Comparison of ENCODE assay signal across 12 cellular contexts in genomic region chr3:30500666-30501399, GRCh38.
DNase-seq lines count a peak whose midpoint lies in the region; ATAC-seq and TF ChIP-seq lines count a peak whose summit lies in the region.
"Had no signal": no experiment of that assay in that cellular context is flagged by ENCODE, and none has a peak within 500 bp of the region (broad histone marks: within the 10 kb centered on the region; RNA-seq: fewer than 3 reads in every experiment).

No MANE protein-coding gene starts in this region.

- H3K9me3 Mint-ChIP-seq in activated naive CD8-positive, alpha-beta T cell treated with anti-CD3 and anti-CD28 coated beads for 36 hours: peaks cover 6% of the 10 kb centered on the region
- no peaks in the 10 kb centered on the region for H3K9me3 Mint-ChIP-seq in effector memory CD8-positive, alpha-beta T cell

- no peak for TF ChIP-seq EP300 in stomach (IDR thresholded peaks at IDR 0.05)

- no peaks in the 10 kb centered on the region for H3K27me3 ChIP-seq in stomach
- H3K27me3 ChIP-seq: pancreas had no signal

- no peak overlapping the region for H3K4me3 ChIP-seq in stomach
- H3K4me3 ChIP-seq: pancreas had no signal

- intact Hi-C loops in stomach (cut with DNase I; ENCODE audit: low total_unique reads): no loop called here

- H3K36me3 ChIP-seq in stomach: no peaks in the 10 kb centered on the region
- H3K36me3 ChIP-seq: pancreas had no signal

- no peak overlapping the region for H3K27ac ChIP-seq in stomach
- H3K27ac ChIP-seq: HL-60, pancreas had no signal

- DNase-seq in activated naive CD8-positive, alpha-beta T cell treated with anti-CD3 and anti-CD28 coated beads for 36 hours: no peak
- no peak for DNase-seq in stomach
- DNase-seq in LoVo (ENCODE audit: low spot score): no peak
- no peak for DNase-seq in HUDEP-2 (lab: John Stamatoyannopoulos, UW; ENCODE audit: unreplicated experiment in 76 of 76)
- no peak for DNase-seq in effector memory CD8-positive, alpha-beta T cell
- DNase-seq: activated naive CD4-positive, alpha-beta T cell treated with anti-CD3 and anti-CD28 coated beads, Interleukin-2, amount 10 ng/mL, durations not matched to agents 7 days and 5 days; DMS53; pancreas had no signal

- H3K4me1 ChIP-seq in stomach: peaks cover 0 to 28% (median 8%) of the 10 kb centered on the region in 4 donors
- H3K4me1 ChIP-seq: pancreas had no signal

- H3K4me1 Mint-ChIP-seq in activated naive CD8-positive, alpha-beta T cell treated with anti-CD3 and anti-CD28 coated beads for 36 hours: peaks cover 41% of the 10 kb centered on the region
- H3K4me1 Mint-ChIP-seq in effector memory CD8-positive, alpha-beta T cell (ENCODE audit: low read depth in 2 of 2): peaks cover 7 to 13% of the 10 kb centered on the region in 2 donors

- ATAC-seq in GM18517 (IDR thresholded peaks at IDR 0.05; ENCODE audit: unreplicated experiment) (peak; percentile 98), GM19468 (IDR thresholded peaks at IDR 0.05; ENCODE audit: extremely low read depth, unreplicated experiment) (peak; percentile 90), HG03039 (IDR thresholded peaks at IDR 0.05; ENCODE audit: unreplicated experiment) (peak; percentile 96)
- no peak for ATAC-seq in effector memory CD8-positive, alpha-beta T cell (replicated peaks)
- ATAC-seq: pancreas had no signal

- H3K4me3 Mint-ChIP-seq in activated naive CD8-positive, alpha-beta T cell treated with anti-CD3 and anti-CD28 coated beads for 36 hours: no peak overlapping the region
- no peak overlapping the region for H3K4me3 Mint-ChIP-seq in effector memory CD8-positive, alpha-beta T cell
- H3K4me3 Mint-ChIP-seq: activated naive CD4-positive, alpha-beta T cell treated with anti-CD3 and anti-CD28 coated beads, Interleukin-2, amount 10 ng/mL, durations not matched to agents 7 days and 5 days had no signal

- H3K9me3 ChIP-seq in stomach: no peaks in the 10 kb centered on the region
- H3K9me3 ChIP-seq: pancreas had no signal

- no peak for TF ChIP-seq CTCF in stomach (IDR thresholded peaks at IDR 0.05)

- 82 to 93% (median 87%) methylated on average over 7 of the region's 7 CpGs for WGBS in stomach, 5 donors

- peaks cover 1% of the 10 kb centered on the region for H3K36me3 Mint-ChIP-seq in activated naive CD8-positive, alpha-beta T cell treated with anti-CD3 and anti-CD28 coated beads for 36 hours
- H3K36me3 Mint-ChIP-seq in effector memory CD8-positive, alpha-beta T cell (ENCODE audit: insufficient read depth): no peaks in the 10 kb centered on the region
- H3K36me3 Mint-ChIP-seq: activated naive CD4-positive, alpha-beta T cell treated with anti-CD3 and anti-CD28 coated beads, Interleukin-2, amount 10 ng/mL, durations not matched to agents 7 days and 5 days had no signal

- peak overlapping the region; percentile 30 for H3K27ac Mint-ChIP-seq in activated naive CD8-positive, alpha-beta T cell treated with anti-CD3 and anti-CD28 coated beads for 36 hours
- no peak overlapping the region for H3K27ac Mint-ChIP-seq in effector memory CD8-positive, alpha-beta T cell
- H3K27ac Mint-ChIP-seq: activated naive CD4-positive, alpha-beta T cell treated with anti-CD3 and anti-CD28 coated beads, Interleukin-2, amount 10 ng/mL, durations not matched to agents 7 days and 5 days had no signal

- no peaks in the 10 kb centered on the region for H3K27me3 Mint-ChIP-seq in activated naive CD8-positive, alpha-beta T cell treated with anti-CD3 and anti-CD28 coated beads for 36 hours
- peaks cover 7 to 26% of the 10 kb centered on the region in 2 donors for H3K27me3 Mint-ChIP-seq in effector memory CD8-positive, alpha-beta T cell

- TF ChIP-seq POLR2A in stomach (IDR thresholded peaks at IDR 0.05): no peak
